Comparison of ENCODE assay signal across 1 cellular context in the genomic region with DNA sequence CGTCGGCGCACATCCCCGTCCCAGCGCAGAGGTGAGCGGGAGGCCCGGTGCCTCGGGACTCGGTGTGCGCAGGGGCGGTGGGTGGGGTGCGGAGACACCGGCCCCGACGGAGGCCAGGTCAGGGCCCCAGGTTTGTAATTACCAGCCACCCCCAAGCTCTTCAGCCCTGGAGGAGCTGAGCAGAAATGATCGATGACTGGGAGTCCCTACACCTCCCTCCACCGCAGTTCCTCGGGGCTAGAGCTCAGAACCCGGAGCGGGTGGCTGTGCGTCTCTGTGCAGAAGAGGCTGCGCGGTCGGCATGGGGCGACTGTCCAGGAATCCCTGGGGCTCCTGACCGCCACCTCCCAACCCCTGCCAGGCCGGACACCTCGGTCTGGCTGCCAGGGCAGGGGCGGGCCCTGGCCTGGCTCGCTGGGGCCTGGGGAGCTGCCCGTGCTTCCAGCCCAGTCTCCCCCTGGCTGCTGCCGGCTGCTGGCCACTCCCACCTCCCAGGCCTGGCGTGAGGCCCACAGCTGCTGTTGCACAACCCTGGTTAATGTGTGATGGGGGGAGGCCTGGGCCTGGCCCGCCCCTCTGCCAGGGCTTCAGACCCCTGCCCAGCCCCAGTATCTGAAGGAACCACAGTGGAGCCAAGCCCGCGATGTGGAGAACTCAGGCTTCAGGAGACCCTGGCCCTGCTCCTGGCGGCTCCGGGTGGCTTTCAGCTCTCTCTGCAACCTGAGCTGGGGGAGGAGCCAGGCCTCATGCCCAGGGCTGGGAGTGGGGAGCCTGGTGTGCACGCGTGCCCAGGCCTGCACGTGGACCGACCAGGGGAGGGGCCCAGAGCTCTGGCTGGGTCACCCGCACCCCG.
A peak's percentile ranks its signal among the peaks of the same experiment; 100 is the strongest.
TF ChIP-seq lines count a peak whose summit lies in the region.

No MANE protein-coding gene starts in this region.

TF ChIP-seq in HepG2, 621 proteins besides CTCF, POLR2A, EP300 and RAD21 (continued from another document and continues in another):
- TF ChIP-seq ZNF800 (CRISPR knock-in tag; IDR thresholded peaks at IDR 0.05) (peak; percentile 96), ATM (IDR thresholded peaks at IDR 0.05; ENCODE audit: borderline replicate concordance) (no peak), GTF2F1 (IDR thresholded peaks at IDR 0.05; ENCODE audit: low read length) (no peak; the same call in 1 of the 2 replicates), RFX3 (CRISPR knock-in tag; IDR thresholded peaks at IDR 0.05) (no peak), ATRX (CRISPR knock-in tag; IDR thresholded peaks at IDR 0.05; ENCODE audit: borderline replicate concordance) (no peak), YEATS4 (CRISPR knock-in tag; IDR thresholded peaks at IDR 0.05; ENCODE audit: borderline replicate concordance) (peak; percentile 99), ZNF782 (CRISPR knock-in tag; IDR thresholded peaks at IDR 0.05; ENCODE audit: borderline replicate concordance) (peak; percentile 89; the same call in 1 of the 2 replicates), AGO1 (IDR thresholded peaks at IDR 0.05; ENCODE audit: low read depth, low read length, poor library complexity, severe bottlenecking) (peak; percentile 90), ZNF234 (CRISPR knock-in tag; conservative IDR thresholded peaks at IDR 0.05) (peak; percentile 97), ZNF781 (CRISPR knock-in tag; IDR thresholded peaks at IDR 0.05; ENCODE audit: borderline replicate concordance, not compliant biosample characterization) (peak; percentile 88), POGZ (CRISPR knock-in tag; IDR thresholded peaks at IDR 0.05) (peak; percentile 89), PRPF4 (IDR thresholded peaks at IDR 0.05; ENCODE audit: low read depth, low read length, poor library complexity, severe bottlenecking) (no peak), ZNF3 (CRISPR knock-in tag; IDR thresholded peaks at IDR 0.05) (no peak), ARID5B (CRISPR knock-in tag; IDR thresholded peaks at IDR 0.05) (peak; percentile 89), ZNF644 (CRISPR knock-in tag; IDR thresholded peaks at IDR 0.05; ENCODE audit: low read depth) (peak; percentile 27; the same call in 1 of the 2 replicates), ZNF451 (CRISPR knock-in tag; IDR thresholded peaks at IDR 0.05) (peak; percentile 98), SRF (IDR thresholded peaks at IDR 0.05; ENCODE audit: low read depth, low read length) (no peak), HDAC1 (CRISPR knock-in tag; IDR thresholded peaks at IDR 0.05) (peak; percentile 99), USF2 (IDR thresholded peaks at IDR 0.05; ENCODE audit: low read depth, low read length) (no peak), USF2 (CRISPR knock-in tag; IDR thresholded peaks at IDR 0.05; ENCODE audit: borderline replicate concordance) (no peak; the same call in 1 of the 2 replicates), TBX3 (IDR thresholded peaks at IDR 0.05; ENCODE audit: borderline replicate concordance) (peak; percentile 57; the same call in 1 of the 2 replicates), HNF4G (IDR thresholded peaks at IDR 0.05; ENCODE audit: borderline replicate concordance, low read depth, low read length) (peak; percentile 43; the same call in 1 of the 2 replicates), HNF4G (CRISPR knock-in tag; IDR thresholded peaks at IDR 0.05; ENCODE audit: borderline replicate concordance, low read depth) (peak; percentile 85; the same call in 1 of the 2 replicates), BHLHE40 (IDR thresholded peaks at IDR 0.05; ENCODE audit: low read length) (peak; percentile 39; the same call in 1 of the 2 replicates), MLXIP (CRISPR knock-in tag; IDR thresholded peaks at IDR 0.05; ENCODE audit: borderline replicate concordance) (peak; percentile 83; the same call in 1 of the 2 replicates), REPIN1 (CRISPR knock-in tag; IDR thresholded peaks at IDR 0.05; ENCODE audit: borderline replicate concordance, low read depth) (peak; percentile 96), ZBTB20 (CRISPR knock-in tag; IDR thresholded peaks at IDR 0.05; ENCODE audit: borderline replicate concordance, low read depth) (peak; percentile 78; the same call in 1 of the 2 replicates), NFKB2 (CRISPR knock-in tag; IDR thresholded peaks at IDR 0.05; ENCODE audit: borderline replicate concordance) (peak; percentile 94), TAF1 (CRISPR knock-in tag; IDR thresholded peaks at IDR 0.05) (peak; percentile 93)
- TF ChIP-seq, protein P1, sequence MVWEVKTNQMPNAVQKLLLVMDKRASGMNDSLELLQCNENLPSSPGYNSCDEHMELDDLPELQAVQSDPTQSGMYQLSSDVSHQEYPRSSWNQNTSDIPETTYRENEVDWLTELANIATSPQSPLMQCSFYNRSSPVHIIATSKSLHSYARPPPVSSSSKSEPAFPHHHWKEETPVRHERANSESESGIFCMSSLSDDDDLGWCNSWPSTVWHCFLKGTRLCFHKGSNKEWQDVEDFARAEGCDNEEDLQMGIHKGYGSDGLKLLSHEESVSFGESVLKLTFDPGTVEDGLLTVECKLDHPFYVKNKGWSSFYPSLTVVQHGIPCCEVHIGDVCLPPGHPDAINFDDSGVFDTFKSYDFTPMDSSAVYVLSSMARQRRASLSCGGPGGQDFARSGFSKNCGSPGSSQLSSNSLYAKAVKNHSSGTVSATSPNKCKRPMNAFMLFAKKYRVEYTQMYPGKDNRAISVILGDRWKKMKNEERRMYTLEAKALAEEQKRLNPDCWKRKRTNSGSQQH (CRISPR knock-in tag; IDR thresholded peaks at IDR 0.05; ENCODE audit: low read depth) = peak; percentile 96; the same call in 1 of the 2 replicates
- TF ChIP-seq, protein P2, sequence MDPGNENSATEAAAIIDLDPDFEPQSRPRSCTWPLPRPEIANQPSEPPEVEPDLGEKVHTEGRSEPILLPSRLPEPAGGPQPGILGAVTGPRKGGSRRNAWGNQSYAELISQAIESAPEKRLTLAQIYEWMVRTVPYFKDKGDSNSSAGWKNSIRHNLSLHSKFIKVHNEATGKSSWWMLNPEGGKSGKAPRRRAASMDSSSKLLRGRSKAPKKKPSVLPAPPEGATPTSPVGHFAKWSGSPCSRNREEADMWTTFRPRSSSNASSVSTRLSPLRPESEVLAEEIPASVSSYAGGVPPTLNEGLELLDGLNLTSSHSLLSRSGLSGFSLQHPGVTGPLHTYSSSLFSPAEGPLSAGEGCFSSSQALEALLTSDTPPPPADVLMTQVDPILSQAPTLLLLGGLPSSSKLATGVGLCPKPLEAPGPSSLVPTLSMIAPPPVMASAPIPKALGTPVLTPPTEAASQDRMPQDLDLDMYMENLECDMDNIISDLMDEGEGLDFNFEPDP (CRISPR knock-in tag; conservative IDR thresholded peaks at IDR 0.05) = no peak
- TF ChIP-seq, protein P3, sequence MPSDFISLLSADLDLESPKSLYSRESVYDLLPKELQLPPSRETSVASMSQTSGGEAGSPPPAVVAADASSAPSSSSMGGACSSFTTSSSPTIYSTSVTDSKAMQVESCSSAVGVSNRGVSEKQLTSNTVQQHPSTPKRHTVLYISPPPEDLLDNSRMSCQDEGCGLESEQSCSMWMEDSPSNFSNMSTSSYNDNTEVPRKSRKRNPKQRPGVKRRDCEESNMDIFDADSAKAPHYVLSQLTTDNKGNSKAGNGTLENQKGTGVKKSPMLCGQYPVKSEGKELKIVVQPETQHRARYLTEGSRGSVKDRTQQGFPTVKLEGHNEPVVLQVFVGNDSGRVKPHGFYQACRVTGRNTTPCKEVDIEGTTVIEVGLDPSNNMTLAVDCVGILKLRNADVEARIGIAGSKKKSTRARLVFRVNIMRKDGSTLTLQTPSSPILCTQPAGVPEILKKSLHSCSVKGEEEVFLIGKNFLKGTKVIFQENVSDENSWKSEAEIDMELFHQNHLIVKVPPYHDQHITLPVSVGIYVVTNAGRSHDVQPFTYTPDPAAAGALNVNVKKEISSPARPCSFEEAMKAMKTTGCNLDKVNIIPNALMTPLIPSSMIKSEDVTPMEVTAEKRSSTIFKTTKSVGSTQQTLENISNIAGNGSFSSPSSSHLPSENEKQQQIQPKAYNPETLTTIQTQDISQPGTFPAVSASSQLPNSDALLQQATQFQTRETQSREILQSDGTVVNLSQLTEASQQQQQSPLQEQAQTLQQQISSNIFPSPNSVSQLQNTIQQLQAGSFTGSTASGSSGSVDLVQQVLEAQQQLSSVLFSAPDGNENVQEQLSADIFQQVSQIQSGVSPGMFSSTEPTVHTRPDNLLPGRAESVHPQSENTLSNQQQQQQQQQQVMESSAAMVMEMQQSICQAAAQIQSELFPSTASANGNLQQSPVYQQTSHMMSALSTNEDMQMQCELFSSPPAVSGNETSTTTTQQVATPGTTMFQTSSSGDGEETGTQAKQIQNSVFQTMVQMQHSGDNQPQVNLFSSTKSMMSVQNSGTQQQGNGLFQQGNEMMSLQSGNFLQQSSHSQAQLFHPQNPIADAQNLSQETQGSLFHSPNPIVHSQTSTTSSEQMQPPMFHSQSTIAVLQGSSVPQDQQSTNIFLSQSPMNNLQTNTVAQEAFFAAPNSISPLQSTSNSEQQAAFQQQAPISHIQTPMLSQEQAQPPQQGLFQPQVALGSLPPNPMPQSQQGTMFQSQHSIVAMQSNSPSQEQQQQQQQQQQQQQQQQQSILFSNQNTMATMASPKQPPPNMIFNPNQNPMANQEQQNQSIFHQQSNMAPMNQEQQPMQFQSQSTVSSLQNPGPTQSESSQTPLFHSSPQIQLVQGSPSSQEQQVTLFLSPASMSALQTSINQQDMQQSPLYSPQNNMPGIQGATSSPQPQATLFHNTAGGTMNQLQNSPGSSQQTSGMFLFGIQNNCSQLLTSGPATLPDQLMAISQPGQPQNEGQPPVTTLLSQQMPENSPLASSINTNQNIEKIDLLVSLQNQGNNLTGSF (CRISPR knock-in tag; IDR thresholded peaks at IDR 0.05) = no peak
